In genomic region chr6:130148181-130148580, GRCh38 we compare ENCODE assay signal across 12 cellular contexts.
DNase-seq lines count a peak whose midpoint lies in the region; ATAC-seq and TF ChIP-seq lines count a peak whose summit lies in the region.
"Had no signal": no experiment of that assay in that cellular context is flagged by ENCODE, and none has a peak within 500 bp of the region (broad histone marks: within the 10 kb centered on the region; RNA-seq: fewer than 3 reads in every experiment).

No MANE protein-coding gene starts in this region.

- no peak overlapping the region for H2BK120ac ChIP-seq in H9 (ENCODE audit: low read depth, low read length, poor library complexity, severe bottlenecking)

- no peaks in the 10 kb centered on the region for H3K9me3 Mint-ChIP-seq in CD4-positive, alpha-beta T cell
- no peaks in the 10 kb centered on the region for H3K9me3 Mint-ChIP-seq in H9
- H3K9me3 Mint-ChIP-seq: memory B cell had no signal

- H2BK5ac ChIP-seq in H9 (ENCODE audit: insufficient read length, low read length) = no peak overlapping the region

- H4K5ac ChIP-seq in H9 (ENCODE audit: insufficient read length, low read depth, low read length) = no peak overlapping the region

- H3K4ac ChIP-seq in H9 (ENCODE audit: low read depth, low read length) = no peak overlapping the region

- no TSS peak for BruUV-seq in Panc1 (replicated peaks; lab: Mats Ljungman, UMichigan)

- intact Hi-C loops in CD4-positive, alpha-beta T cell (cut with DNase I, micrococcal nuclease) = no loop called here
- intact Hi-C loops in Panc1 (cut with micrococcal nuclease; ENCODE audit: unreplicated experiment) = no loop called here

- H3K23me2 ChIP-seq in H9 (ENCODE audit: insufficient read length, low read depth, low read length, poor library complexity, severe bottlenecking) = no peaks in the 10 kb centered on the region

- no peak overlapping the region for H2AK5ac ChIP-seq in H9 (ENCODE audit: insufficient read length, low read length)

- H3K79me1 ChIP-seq in H9 (ENCODE audit: insufficient read depth, low read depth, low read length, poor library complexity, severe bottlenecking) = no peaks in the 10 kb centered on the region

- no CpG with 5 or more reads among the region's 7 CpGs for WGBS in H9 (ENCODE audit: extremely low coverage, insufficient read length, low lambda C conversion rate)

- H3K23ac ChIP-seq in H9 (ENCODE audit: insufficient read length, low read depth, low read length) = no peak overlapping the region

- no peak overlapping the region for H3K27ac ChIP-seq in CD4-positive, alpha-beta T cell (ENCODE audit: low read depth, low read length)
- H3K27ac ChIP-seq in H9 (ENCODE audit: insufficient read length, low read depth, low read length) (no peak overlapping the region), Panc1 (ENCODE audit: low read length) (no peak overlapping the region)
- H3K27ac ChIP-seq: SJSA1 had no signal

- H3K36me3 Mint-ChIP-seq in CD4-positive, alpha-beta T cell (ENCODE audit: low read depth) = peaks cover 88% of the 10 kb centered on the region
- peaks cover 0 to 2% (median 0%) of the 10 kb centered on the region in 3 experiments; a peak in 1 of 7 replicates for H3K36me3 Mint-ChIP-seq in H9 (ENCODE audit: insufficient read depth in 1 of 3, low read depth in 3 of 3)

- H3K18ac ChIP-seq in H9 (ENCODE audit: insufficient read length, low read depth, low read length) = no peak overlapping the region

- H4K20me1 ChIP-seq in H9 (ENCODE audit: control insufficient read depth, insufficient read depth, insufficient read length) = no peaks in the 10 kb centered on the region

- no peaks in the 10 kb centered on the region for H3K27me3 Mint-ChIP-seq in CD4-positive, alpha-beta T cell
- H3K27me3 Mint-ChIP-seq in H9 (ENCODE audit: low read depth) = no peaks in the 10 kb centered on the region
- H3K27me3 Mint-ChIP-seq: memory B cell had no signal

- H3K4me1 Mint-ChIP-seq in CD4-positive, alpha-beta T cell (ENCODE audit: low read depth) = peaks cover 11% of the 10 kb centered on the region
- peaks cover 5% of the 10 kb centered on the region in 2 experiments; a peak in 3 of 4 replicates for H3K4me1 Mint-ChIP-seq in H9
- H3K4me1 Mint-ChIP-seq: memory B cell had no signal

- no peak overlapping the region for H2BK15ac ChIP-seq in H9 (ENCODE audit: low read depth, low read length)

- peaks cover 2% of the 10 kb centered on the region; the same call in 1 of the 2 replicates for H3K4me1 ChIP-seq in H9 (ENCODE audit: insufficient read depth, low read length)
- H3K4me1 ChIP-seq in Panc1 (ENCODE audit: control insufficient read depth, insufficient read depth, low read length) = no peaks in the 10 kb centered on the region
- H3K4me1 ChIP-seq: HAP-1, SJSA1 had no signal

- ATAC-seq in CD4-positive, alpha-beta T cell (ENCODE audit: poor library complexity) = peak; percentile 44
- ATAC-seq in Panc1 = no peak

- CTCF ChIA-PET in CD4-positive, alpha-beta T cell (lab: Charles Lee) = no interaction called here
- CTCF ChIA-PET in Panc1 (lab: Charles Lee) = no interaction called here

- H3K4me3 ChIP-seq in Panc1 (ENCODE audit: low read depth in 2 of 2, low read length in 2 of 2) = no peak overlapping the region
- H3K4me3 ChIP-seq in fibroblast of villous mesenchyme (ENCODE audit: low read depth, low read length) = no peak overlapping the region
- H3K4me3 ChIP-seq: HAP-1, SJSA1 had no signal

- H2BK12ac ChIP-seq in H9 (ENCODE audit: insufficient read length, low read depth, low read length) = no peak overlapping the region

- no peaks in the 10 kb centered on the region for H3K9me3 ChIP-seq in CD4-positive, alpha-beta T cell (ENCODE audit: control insufficient read depth, low read length)
- H3K9me3 ChIP-seq in H9 (ENCODE audit: control insufficient read depth, low read depth, low read length) (no peaks in the 10 kb centered on the region), Panc1 (ENCODE audit: control insufficient read depth, insufficient read depth, low read depth, low read length) (no peaks in the 10 kb centered on the region)
- H3K9me3 ChIP-seq: HAP-1, SJSA1 had no signal

- H3K36me3 ChIP-seq in Panc1 (ENCODE audit: control insufficient read depth, insufficient read depth, low read length) = no peaks in the 10 kb centered on the region
- H3K36me3 ChIP-seq: HAP-1, SJSA1 had no signal

- H3K27me3 ChIP-seq in CD4-positive, alpha-beta T cell (ENCODE audit: control insufficient read depth, insufficient read depth, low read length) = no peaks in the 10 kb centered on the region
- no peaks in the 10 kb centered on the region for H3K27me3 ChIP-seq in H9 (ENCODE audit: insufficient read depth, low read length)
- H3K27me3 ChIP-seq in Panc1 (ENCODE audit: control insufficient read depth, insufficient read depth, low read length) = no peaks in the 10 kb centered on the region
- H3K27me3 ChIP-seq: SJSA1 had no signal

- H4K91ac ChIP-seq in H9 (ENCODE audit: insufficient read length, low read depth, low read length) = no peak overlapping the region

- H3K56ac ChIP-seq in H9 (ENCODE audit: insufficient read length, low read depth, low read length) = no peak overlapping the region

- H3K4me3 Mint-ChIP-seq in CD4-positive, alpha-beta T cell = no peak overlapping the region
- H3K4me3 Mint-ChIP-seq in H9 = no peak overlapping the region
- H3K4me3 Mint-ChIP-seq: memory B cell had no signal

- H2AFZ ChIP-seq in H9 (ENCODE audit: low read length) = no peak overlapping the region

- H2BK20ac ChIP-seq in H9 (ENCODE audit: low read depth, low read length, poor library complexity, severe bottlenecking) = no peak overlapping the region

- peak overlapping the region; percentile 37 for H3K27ac Mint-ChIP-seq in CD4-positive, alpha-beta T cell
- peak overlapping the region in 1 of 3 experiments; percentile 58; a peak in 1 of 7 replicates for H3K27ac Mint-ChIP-seq in H9
- H3K27ac Mint-ChIP-seq: memory B cell had no signal

- no peak overlapping the region for H3T11ph ChIP-seq in H9 (ENCODE audit: low read length)

- H3K9ac ChIP-seq in H9 (ENCODE audit: extremely low read depth, insufficient read length, low read length) = no peak overlapping the region

- DNase-seq in CD4-positive, alpha-beta T cell = peak in 1 of 10 experiments; percentile 15
- DNase-seq in H9 (no peak), Panc1 (ENCODE audit: low read depth, low spot score) (no peak), fibroblast of villous mesenchyme (ENCODE audit: low read depth) (no peak), 8988T (no peak), NCI-H128 (lab: John Stamatoyannopoulos, UW; ENCODE audit: unreplicated experiment) (no peak), NK-92 (lab: John Stamatoyannopoulos, UW; ENCODE audit: unreplicated experiment) (no peak)
- no peak for DNase-seq in stimulated activated CD8-positive, alpha-beta memory T cell treated with anti-CD3 and anti-CD28 coated beads, Interleukin-4, amount 100 ng/mL, for 48 hours
- DNase-seq: NCI-H2029 had no signal

- no peak overlapping the region for H4K8ac ChIP-seq in H9 (replicated peaks; ENCODE audit: insufficient read length, low read depth, low read length)

- no peak overlapping the region for H3K14ac ChIP-seq in H9 (ENCODE audit: insufficient read depth, low read length)

- TF ChIP-seq CTCF in CD4-positive, alpha-beta T cell (IDR thresholded peaks at IDR 0.05) = no peak
- TF ChIP-seq CTCF in H9 (conservative IDR thresholded peaks at IDR 0.05) = peak; percentile 66
- TF ChIP-seq CTCF in Panc1 (IDR thresholded peaks at IDR 0.05) = peak; percentile 32
- TF ChIP-seq CTCF in fibroblast of villous mesenchyme (IDR thresholded peaks at IDR 0.05; ENCODE audit: insufficient read depth, low read depth, low read length) = peak; percentile 27

- H3K4me2 ChIP-seq in H9 (ENCODE audit: insufficient read depth, insufficient read length, low read length) = no peak overlapping the region

- in situ Hi-C loops in Panc1 (cut with HindIII; ENCODE audit: low pct_unique_long_range_greater_than_20kb, low sequenced_read_pairs) = no loop called here

- H3K79me2 ChIP-seq in H9 (ENCODE audit: insufficient read depth, low read length) = no peaks in the 10 kb centered on the region

- POLR2A ChIA-PET in CD4-positive, alpha-beta T cell (lab: Charles Lee) = interaction anchor here (0.6 kb wide), 1 partner anchor 446 kb away, joined by 3 read pairs; no protein-coding TSS in a partner anchor
- POLR2A ChIA-PET in Panc1 (lab: Charles Lee) = no interaction called here
